In genomic region chr4:177008071-177008835, GRCh38 we compare ENCODE assay signal across 22 cellular contexts.
DNase-seq lines count a peak whose midpoint lies in the region; ATAC-seq, FAIRE-seq and TF ChIP-seq lines count a peak whose summit lies in the region.
"Had no signal": no experiment of that assay in that cellular context is flagged by ENCODE, and none has a peak within 500 bp of the region (broad histone marks: within the 10 kb centered on the region; RNA-seq: fewer than 3 reads in every experiment).

No MANE protein-coding gene starts in this region.

- no peak overlapping the region for H3K9ac ChIP-seq in astrocyte (ENCODE audit: low read length)
- H3K9ac ChIP-seq: KMS-11 had no signal

- H3K4me1 Mint-ChIP-seq in astrocyte (ENCODE audit: low read depth, unreplicated experiment) = peaks cover 28% of the 10 kb centered on the region
- no peaks in the 10 kb centered on the region for H3K4me1 Mint-ChIP-seq in stimulated activated effector memory CD8-positive, alpha-beta T cell treated with anti-CD3 and anti-CD28 coated beads, Interleukin-12 subunit alpha, Interleukin-12 subunit beta, amount 100 ng/mL, for 72 hours
- H3K4me1 Mint-ChIP-seq: CD4-positive, alpha-beta memory T cell; naive thymus-derived CD4-positive, alpha-beta T cell; stimulated activated naive B cell treated with anti-CD40 and anti-IgM and Interleukin-4, amounts not matched to agents 10 μg/mL and 1 μg/mL and 100 μg/mL, for 72 hours had no signal

- H3K27me3 Mint-ChIP-seq in astrocyte (ENCODE audit: low read depth, unreplicated experiment) = no peaks in the 10 kb centered on the region
- H3K27me3 Mint-ChIP-seq: CD4-positive, alpha-beta memory T cell; naive thymus-derived CD4-positive, alpha-beta T cell; stimulated activated naive B cell treated with anti-CD40 and anti-IgM and Interleukin-4, amounts not matched to agents 10 μg/mL and 1 μg/mL and 100 μg/mL, for 72 hours had no signal

- H3K36me3 Mint-ChIP-seq in astrocyte (ENCODE audit: low read depth, unreplicated experiment) = peaks cover 1% of the 10 kb centered on the region
- H3K36me3 Mint-ChIP-seq in stimulated activated effector memory CD8-positive, alpha-beta T cell treated with anti-CD3 and anti-CD28 coated beads, Interleukin-12 subunit alpha, Interleukin-12 subunit beta, amount 100 ng/mL, for 72 hours = no peaks in the 10 kb centered on the region
- H3K36me3 Mint-ChIP-seq: CD4-positive, alpha-beta memory T cell; naive thymus-derived CD4-positive, alpha-beta T cell; stimulated activated naive B cell treated with anti-CD40 and anti-IgM and Interleukin-4, amounts not matched to agents 10 μg/mL and 1 μg/mL and 100 μg/mL, for 72 hours had no signal

- no peak overlapping the region for H2AFZ ChIP-seq in astrocyte (ENCODE audit: low read depth, low read length)

- peak; percentile 80 for FAIRE-seq in astrocyte (lab: Jason Lieb, UNC)

- H3K27ac Mint-ChIP-seq in astrocyte (ENCODE audit: unreplicated experiment) = peak overlapping the region; percentile 85
- H3K27ac Mint-ChIP-seq in stimulated activated effector memory CD8-positive, alpha-beta T cell treated with anti-CD3 and anti-CD28 coated beads, Interleukin-12 subunit alpha, Interleukin-12 subunit beta, amount 100 ng/mL, for 72 hours = no peak overlapping the region
- H3K27ac Mint-ChIP-seq: activated naive CD4-positive, alpha-beta T cell treated with anti-CD3 and anti-CD28 coated beads, Interleukin-2, amount 50 U/mL, for 72 hours; CD4-positive, alpha-beta memory T cell; naive thymus-derived CD4-positive, alpha-beta T cell; stimulated activated naive B cell treated with anti-CD40 and anti-IgM and Interleukin-4, amounts not matched to agents 10 μg/mL and 1 μg/mL and 100 μg/mL, for 72 hours had no signal

- H3K4me3 ChIP-seq in astrocyte (ENCODE audit: insufficient read depth, low read depth, low read length) (no peak overlapping the region), foreskin fibroblast (ENCODE audit: low read depth in 1 of 2, low read length in 2 of 2) (no peak overlapping the region)

- H3K9me3 Mint-ChIP-seq in astrocyte (ENCODE audit: unreplicated experiment) = peaks cover 5% of the 10 kb centered on the region
- H3K9me3 Mint-ChIP-seq in stimulated activated effector memory CD8-positive, alpha-beta T cell treated with anti-CD3 and anti-CD28 coated beads, Interleukin-12 subunit alpha, Interleukin-12 subunit beta, amount 100 ng/mL, for 72 hours = peaks cover 5% of the 10 kb centered on the region

- ATAC-seq in stimulated activated effector memory CD8-positive, alpha-beta T cell treated with anti-CD3 and anti-CD28 coated beads, Interleukin-12 subunit alpha, Interleukin-12 subunit beta, amount 100 ng/mL, for 72 hours = no peak
- ATAC-seq in GM21737 (IDR thresholded peaks at IDR 0.05; ENCODE audit: unreplicated experiment) (no peak), HG02852 (IDR thresholded peaks at IDR 0.05; ENCODE audit: unreplicated experiment) (no peak)
- ATAC-seq: activated naive CD4-positive, alpha-beta T cell treated with anti-CD3 and anti-CD28 coated beads, Interleukin-2, amount 50 U/mL, for 72 hours; naive thymus-derived CD4-positive, alpha-beta T cell; stimulated activated naive B cell treated with anti-CD40 and anti-IgM and Interleukin-4, amounts not matched to agents 10 μg/mL and 1 μg/mL and 100 μg/mL, for 72 hours had no signal

- H3K27ac ChIP-seq in astrocyte (ENCODE audit: low read depth, low read length) = peak overlapping the region; percentile 55
- H3K27ac ChIP-seq: KMS-11 had no signal

- no peak for TF ChIP-seq CTCF in astrocyte (IDR thresholded peaks at IDR 0.05; ENCODE audit: insufficient read depth, low read depth, low read length)
- TF ChIP-seq CTCF in foreskin fibroblast (IDR thresholded peaks at IDR 0.05; ENCODE audit: low read depth, low read length) = no peak

- peak; percentile 52 for DNase-seq in A172 (ENCODE audit: low spot score)
- DNase-seq in LHCN-M2 (ENCODE audit: low read depth) = peak; percentile 88
- peak; percentile 71 for DNase-seq in astrocyte (ENCODE audit: low read depth)
- DNase-seq in foreskin fibroblast = peak; percentile 60 to 79
- DNase-seq in stimulated activated effector memory CD8-positive, alpha-beta T cell treated with anti-CD3 and anti-CD28 coated beads, Interleukin-12 subunit alpha, Interleukin-12 subunit beta, amount 100 ng/mL, for 72 hours (ENCODE audit: low spot score in 2 of 2) = no peak
- no peak for DNase-seq in NCI-H2029 (lab: John Stamatoyannopoulos, UW)
- DNase-seq: 8988T; activated T-cell treated with anti-CD3 and anti-CD28 coated beads, Interleukin-2, amount 50 U/mL, for 1 hour; CD4-positive, alpha-beta memory T cell; central memory CD4-positive, alpha-beta T cell; DND-41; effector CD8-positive, alpha-beta T cell; naive thymus-derived CD4-positive, alpha-beta T cell; NCI-H1436; NCI-H446 treated with DMSO at 0.1 percent for 48 hours; posterior cingulate gyrus; stimulated activated naive B cell treated with anti-CD40 and anti-IgM and Interleukin-4, amounts not matched to agents 10 μg/mL and 1 μg/mL and 100 μg/mL, for 72 hours; trophoblast cell had no signal

- H3K4me3 Mint-ChIP-seq in astrocyte (ENCODE audit: unreplicated experiment) = no peak overlapping the region
- H3K4me3 Mint-ChIP-seq in stimulated activated effector memory CD8-positive, alpha-beta T cell treated with anti-CD3 and anti-CD28 coated beads, Interleukin-12 subunit alpha, Interleukin-12 subunit beta, amount 100 ng/mL, for 72 hours = no peak overlapping the region
- H3K4me3 Mint-ChIP-seq: CD4-positive, alpha-beta memory T cell; naive thymus-derived CD4-positive, alpha-beta T cell; stimulated activated naive B cell treated with anti-CD40 and anti-IgM and Interleukin-4, amounts not matched to agents 10 μg/mL and 1 μg/mL and 100 μg/mL, for 72 hours had no signal

- H3K9me3 ChIP-seq in astrocyte (ENCODE audit: insufficient read depth, low read depth, low read length) = no peaks in the 10 kb centered on the region

- H3K4me2 ChIP-seq in astrocyte (ENCODE audit: low read length) = peak overlapping the region; percentile 40
- H3K4me2 ChIP-seq: KMS-11 had no signal

- H3K36me3 ChIP-seq in astrocyte (ENCODE audit: insufficient read depth, low read length) = no peaks in the 10 kb centered on the region

- H3K4me1 ChIP-seq in astrocyte (ENCODE audit: insufficient read depth, low read length) = peaks cover 11% of the 10 kb centered on the region

- H3K79me2 ChIP-seq in astrocyte (ENCODE audit: insufficient read depth, low read length) = no peaks in the 10 kb centered on the region

- H3K27me3 ChIP-seq in astrocyte (ENCODE audit: insufficient read depth, low read length) = no peaks in the 10 kb centered on the region

- no peaks in the 10 kb centered on the region for H4K20me1 ChIP-seq in astrocyte (ENCODE audit: insufficient read depth, low read length)

Comparison
In these comparisons a context has a peak if more than half of its experiments do, and no peak if none do; other contexts are left out.
1. DNase-seq: peak in A172 (single experiment), LHCN-M2 (single experiment), astrocyte (single experiment) and foreskin fibroblast (2 of 2); none in stimulated activated effector memory CD8-positive, alpha-beta T cell treated with anti-CD3 and anti-CD28 coated beads, Interleukin-12 subunit alpha, Interleukin-12 subunit beta, amount 100 ng/mL, for 72 hours (0 of 2) and NCI-H2029 (single experiment).